Comparison of ENCODE assay signal across 31 cellular contexts in genomic region chr14:88264116-88264515, GRCh38. TPM values are rescaled to one million over a fixed set of nuclear protein-coding genes. Genes with fewer than 3 reads are reported as not detected.
"Had no signal": no experiment of that assay in that cellular context is flagged by ENCODE, and none has a peak within 500 bp of the region (broad histone marks: within the 10 kb centered on the region; RNA-seq: fewer than 3 reads in every experiment).

No MANE protein-coding gene starts in this region.

- H3K4me1 ChIP-seq: breast epithelium, heart left ventricle, prostate gland had no signal

- H3K4me3 Mint-ChIP-seq: activated CD4-positive, alpha-beta memory T cell treated with anti-CD3 and anti-CD28 coated beads, Interleukin-2, amount 10 ng/mL, durations not matched to agents 7 days and 5 days; activated CD4-positive, alpha-beta T cell treated with anti-CD3 and anti-CD28 coated beads, Interleukin-2, amount 10 ng/mL, durations not matched to agents 7 days and 5 days; activated T-cell treated with anti-CD3 and anti-CD28 coated beads, Interleukin-2, amount 50 U/mL, for 24 hours; activated T-helper 17 cell treated with anti-CD3 and anti-CD28 coated beads, Interleukin-2, amount 50 U/mL, for 72 hours; endodermal cell; immature natural killer cell; mesothelial cell of epicardium; naive thymus-derived CD4-positive, alpha-beta T cell; stimulated activated naive CD8-positive, alpha-beta T cell treated with anti-CD3 and anti-CD28 coated beads, Interleukin-15, Interleukin-2, amounts not matched to agents 100 ng/mL and 50 ng/mL, for 24 hours had no signal

- H3K27ac ChIP-seq: breast epithelium, heart left ventricle, ovary, prostate gland, skin epidermis, thoracic aorta had no signal

- H3K9me3 Mint-ChIP-seq: activated CD4-positive, alpha-beta T cell treated with anti-CD3 and anti-CD28 coated beads, Interleukin-2, amount 10 ng/mL, durations not matched to agents 7 days and 5 days; activated naive CD4-positive, alpha-beta T cell treated with anti-CD3 and anti-CD28 coated beads, Interleukin-2, amount 50 U/mL, for 72 hours; activated T-cell treated with anti-CD3 and anti-CD28 coated beads, Interleukin-2, amount 50 U/mL, for 24 hours; activated T-helper 17 cell treated with anti-CD3 and anti-CD28 coated beads, Interleukin-2, amount 50 U/mL, for 72 hours; endodermal cell; mesothelial cell of epicardium; stimulated activated naive CD8-positive, alpha-beta T cell treated with anti-CD3 and anti-CD28 coated beads, Interleukin-15, Interleukin-2, amounts not matched to agents 100 ng/mL and 50 ng/mL, for 24 hours had no signal

- H3K36me3 ChIP-seq: breast epithelium, heart left ventricle, ovary, prostate gland, thoracic aorta had no signal

- H3K27me3 ChIP-seq: breast epithelium, ovary had no signal

- DNase-seq: activated CD4-positive, alpha-beta memory T cell treated with anti-CD3 and anti-CD28 coated beads, Interleukin-2, amount 10 ng/mL, durations not matched to agents 7 days and 5 days; activated CD4-positive, alpha-beta T cell treated with anti-CD3 and anti-CD28 coated beads, Interleukin-2, amount 10 ng/mL, durations not matched to agents 7 days and 5 days; activated CD4-positive, CD25-positive, alpha-beta regulatory T cell treated with anti-CD3 and anti-CD28 coated beads, Interleukin-2, amount 50 U/mL, for 72 hours; activated CD8-positive, alpha-beta memory T cell treated with anti-CD3 and anti-CD28 coated beads, Interleukin-2, amount 50 U/mL, for 48 hours; activated gamma-delta T cell treated with Interleukin-2 at 50 U/mL for 16 hours; activated T-cell treated with anti-CD3 and anti-CD28 coated beads, Interleukin-2, amount 50 U/mL, for 24 hours; central memory CD4-positive, alpha-beta T cell; endodermal cell; foreskin fibroblast; heart left ventricle; hypothalamus; immature natural killer cell; kidney; left colon; mammary epithelial cell; naive thymus-derived CD4-positive, alpha-beta T cell; ovary; retina; stimulated activated CD4-positive, alpha-beta T cell treated with anti-CD3 and anti-CD28 coated beads, Interleukin-12 subunit alpha, Interleukin-12 subunit beta, amount 100 ng/mL, for 4 hours; stimulated activated CD4-positive, alpha-beta T cell treated with anti-CD3 and anti-CD28 coated beads, Interleukin-4, amount 100 ng/mL, for 1 hour; trophoblast cell had no signal

- H3K9me3 ChIP-seq: breast epithelium, heart left ventricle, ovary, prostate gland, thoracic aorta had no signal

- H3K4me3 ChIP-seq: breast epithelium, heart left ventricle, ovary, prostate gland, skin epidermis, thoracic aorta had no signal

- H3K4me1 Mint-ChIP-seq: activated CD4-positive, alpha-beta memory T cell treated with anti-CD3 and anti-CD28 coated beads, Interleukin-2, amount 10 ng/mL, durations not matched to agents 7 days and 5 days; activated CD4-positive, alpha-beta T cell treated with anti-CD3 and anti-CD28 coated beads, Interleukin-2, amount 10 ng/mL, durations not matched to agents 7 days and 5 days; activated T-helper 17 cell treated with anti-CD3 and anti-CD28 coated beads, Interleukin-2, amount 50 U/mL, for 72 hours; immature natural killer cell; mesothelial cell of epicardium; naive thymus-derived CD4-positive, alpha-beta T cell had no signal

- H3K36me3 Mint-ChIP-seq: activated naive CD4-positive, alpha-beta T cell treated with anti-CD3 and anti-CD28 coated beads, Interleukin-2, amount 50 U/mL, for 72 hours; immature natural killer cell; mesothelial cell of epicardium; naive thymus-derived CD4-positive, alpha-beta T cell had no signal

- H3K27ac Mint-ChIP-seq: activated CD4-positive, alpha-beta memory T cell treated with anti-CD3 and anti-CD28 coated beads, Interleukin-2, amount 10 ng/mL, durations not matched to agents 7 days and 5 days; activated CD4-positive, alpha-beta T cell treated with anti-CD3 and anti-CD28 coated beads, Interleukin-2, amount 10 ng/mL, durations not matched to agents 7 days and 5 days; activated naive CD4-positive, alpha-beta T cell treated with anti-CD3 and anti-CD28 coated beads, Interleukin-2, amount 50 U/mL, for 72 hours; activated T-cell treated with anti-CD3 and anti-CD28 coated beads, Interleukin-2, amount 50 U/mL, for 24 hours; activated T-helper 17 cell treated with anti-CD3 and anti-CD28 coated beads, Interleukin-2, amount 50 U/mL, for 72 hours; endodermal cell; immature natural killer cell; mesothelial cell of epicardium; stimulated activated naive CD8-positive, alpha-beta T cell treated with anti-CD3 and anti-CD28 coated beads, Interleukin-15, Interleukin-2, amounts not matched to agents 100 ng/mL and 50 ng/mL, for 24 hours had no signal

RNA-seq across cellular contexts. Expression of gene KCNK10, which starts 59.0 kb away (rescaled TPM):
- total RNA-seq: activated CD4-positive, alpha-beta memory T cell treated with anti-CD3 and anti-CD28 coated beads, Interleukin-2, amount 10 ng/mL, durations not matched to agents 7 days and 5 days; activated CD4-positive, alpha-beta T cell treated with anti-CD3 and anti-CD28 coated beads, Interleukin-2, amount 10 ng/mL, durations not matched to agents 7 days and 5 days; activated naive CD4-positive, alpha-beta T cell treated with anti-CD3 and anti-CD28 coated beads, Interleukin-2, amount 50 U/mL, for 72 hours; activated T-helper 17 cell treated with anti-CD3 and anti-CD28 coated beads, Interleukin-2, amount 50 U/mL, for 72 hours; mesothelial cell of epicardium; ovary; sciatic nerve; subcutaneous adipose tissue; thoracic aorta had no signal
